Comparison of ENCODE assay signal across 12 cellular contexts in genomic region chr5:139525586-139526308, GRCh38. TPM values are rescaled to one million over a fixed set of nuclear protein-coding genes. Genes with fewer than 3 reads are reported as not detected.
DNase-seq lines count a peak whose midpoint lies in the region; ATAC-seq and TF ChIP-seq lines count a peak whose summit lies in the region.
"Not testable (repeated sequence)": the region's sequence is repeated elsewhere in the genome, so short reads cannot be mapped to it uniquely, and the experiment has no call there.
"Had no signal": no experiment of that assay in that cellular context is flagged by ENCODE, and none has a peak within 500 bp of the region (broad histone marks: within the 10 kb centered on the region; RNA-seq: fewer than 3 reads in every experiment).

No MANE protein-coding gene starts in this region.

- H3K9me3 Mint-ChIP-seq in CD4-positive, CD25-positive, alpha-beta regulatory T cell; activated B cell treated with CpG ODN at 0.5 μM for 24 hours: not testable (repeated sequence)

- H3K4me3 ChIP-seq in CD4-positive, CD25-positive, alpha-beta regulatory T cell (ENCODE audit: low read depth, low read length); mesenchymal stem cell (ENCODE audit: insufficient read depth in 1 of 2, low read depth in 1 of 2, low read length in 2 of 2): not testable (repeated sequence)
- H3K4me3 ChIP-seq in epithelial cell of proximal tubule (ENCODE audit: low read depth, low read length) = peak overlapping the region; percentile 76

- WGBS in mesenchymal stem cell = 86% methylated on average over 6 of the region's 12 CpGs

- H3K4me3 Mint-ChIP-seq in CD4-positive, CD25-positive, alpha-beta regulatory T cell = not testable (repeated sequence)
- H3K4me3 Mint-ChIP-seq in activated B cell treated with CpG ODN at 0.5 μM for 24 hours = peak overlapping the region; percentile 71

- not testable (repeated sequence) for H3K18ac ChIP-seq in mesenchymal stem cell (ENCODE audit: low read depth in 1 of 2, low read length in 2 of 2)

- peak overlapping the region; percentile 87 for H2BK5ac ChIP-seq in mesenchymal stem cell (ENCODE audit: low read depth, low read length, poor library complexity, severe bottlenecking)

- H2BK120ac ChIP-seq in mesenchymal stem cell (ENCODE audit: low read depth, low read length) = not testable (repeated sequence)

- H2BK15ac ChIP-seq in mesenchymal stem cell (ENCODE audit: low read depth, poor library complexity, severe bottlenecking) = not testable (repeated sequence)

- not testable (repeated sequence) for DNase-seq in CD4-positive, CD25-positive, alpha-beta regulatory T cell; activated B cell treated with CpG ODN at 0.5 μM for 24 hours; epithelial cell of proximal tubule (ENCODE audit: low read depth); mesenchymal stem cell
- peak; percentile 70 for DNase-seq in renal cortical epithelial cell (ENCODE audit: low read depth)

- H3K4me1 Mint-ChIP-seq in CD4-positive, CD25-positive, alpha-beta regulatory T cell = not testable (repeated sequence)
- peaks cover 43% of the 10 kb centered on the region for H3K4me1 Mint-ChIP-seq in activated B cell treated with CpG ODN at 0.5 μM for 24 hours

- H2AFZ ChIP-seq in mesenchymal stem cell (ENCODE audit: low read depth, low read length) = not testable (repeated sequence)

- H3K4me2 ChIP-seq in mesenchymal stem cell (ENCODE audit: low read length, poor library complexity, severe bottlenecking) = peak overlapping the region; percentile 49

- H3K4me1 ChIP-seq in CD4-positive, CD25-positive, alpha-beta regulatory T cell (ENCODE audit: control insufficient read depth, insufficient read depth, low read length, poor library complexity, severe bottlenecking) = not testable (repeated sequence)
- peaks cover 12% of the 10 kb centered on the region for H3K4me1 ChIP-seq in mesenchymal stem cell (ENCODE audit: control insufficient read depth, insufficient read depth, low read depth, low read length)

- ATAC-seq in CD4-positive, CD25-positive, alpha-beta regulatory T cell (ENCODE audit: low read depth in 2 of 2) = not testable (repeated sequence)
- ATAC-seq in GM18517 (IDR thresholded peaks at IDR 0.05; ENCODE audit: unreplicated experiment) (peak; percentile 54), GM21717 (IDR thresholded peaks at IDR 0.05; ENCODE audit: unreplicated experiment) (peak; percentile 21), HG03196 (IDR thresholded peaks at IDR 0.05; ENCODE audit: unreplicated experiment) (peak; percentile 39), activated B cell treated with CpG ODN at 0.5 μM for 24 hours (ENCODE audit: low read depth) (peak; percentile 38)

- not testable (repeated sequence) for H3K36me3 Mint-ChIP-seq in CD4-positive, CD25-positive, alpha-beta regulatory T cell; activated B cell treated with CpG ODN at 0.5 μM for 24 hours (ENCODE audit: low read depth)

- H4K8ac ChIP-seq in mesenchymal stem cell (ENCODE audit: low read length) = not testable (repeated sequence)

- not testable (repeated sequence) for H3K27me3 ChIP-seq in CD4-positive, CD25-positive, alpha-beta regulatory T cell (ENCODE audit: control insufficient read depth, insufficient read depth, low read length); mesenchymal stem cell (ENCODE audit: control insufficient read depth in 1 of 2, insufficient read depth in 1 of 2, low read length in 2 of 2)

- H3K27ac Mint-ChIP-seq in CD4-positive, CD25-positive, alpha-beta regulatory T cell = peak overlapping the region; percentile 11 to 56 (median 16)
- peak overlapping the region; percentile 91 for H3K27ac Mint-ChIP-seq in activated B cell treated with CpG ODN at 0.5 μM for 24 hours

- not testable (repeated sequence) for H3K23ac ChIP-seq in mesenchymal stem cell (ENCODE audit: low read length in 2 of 2)

- H2BK12ac ChIP-seq in mesenchymal stem cell (ENCODE audit: low read length in 2 of 2) = not testable (repeated sequence)

- not testable (repeated sequence) for H3K27ac ChIP-seq in CD4-positive, CD25-positive, alpha-beta regulatory T cell (ENCODE audit: insufficient read depth, low read length, poor library complexity, severe bottlenecking)
- H3K27ac ChIP-seq in mesenchymal stem cell (ENCODE audit: low read length, poor library complexity, severe bottlenecking) = peak overlapping the region; percentile 95

- not testable (repeated sequence) for H3K9ac ChIP-seq in mesenchymal stem cell (ENCODE audit: low read length)

- H3K14ac ChIP-seq in mesenchymal stem cell (ENCODE audit: low read length in 2 of 2) = not testable (repeated sequence)

- not testable (repeated sequence) for H3K36me3 ChIP-seq in CD4-positive, CD25-positive, alpha-beta regulatory T cell (ENCODE audit: control insufficient read depth, insufficient read depth, low read length); mesenchymal stem cell (ENCODE audit: control insufficient read depth in 1 of 2, insufficient read depth in 2 of 2, low read depth in 1 of 2, low read length in 2 of 2)

- CTCF ChIA-PET in activated B cell treated with CpG ODN at 0.5 μM for 24 hours (lab: Charles Lee) = interaction anchor here (1.3 to 1.4 kb wide), 2 partner anchors 18 to 48 kb away, joined by 4 read pairs; no protein-coding TSS in a partner anchor

- H3K9me3 ChIP-seq in CD4-positive, CD25-positive, alpha-beta regulatory T cell (ENCODE audit: control insufficient read depth in 2 of 2, low read length in 2 of 2); mesenchymal stem cell (ENCODE audit: control insufficient read depth, low read length): not testable (repeated sequence)

- intact Hi-C loops in activated B cell treated with CpG ODN at 0.5 μM for 24 hours (cut with micrococcal nuclease) = loop anchor here (1.0 kb wide), 1 partner anchor 36 kb away; the partner anchor contains the start of gene UBE2D2

- H3K27me3 Mint-ChIP-seq in CD4-positive, CD25-positive, alpha-beta regulatory T cell; activated B cell treated with CpG ODN at 0.5 μM for 24 hours: not testable (repeated sequence)

- not testable (repeated sequence) for H3K79me1 ChIP-seq in mesenchymal stem cell (replicated peaks; ENCODE audit: low read length, poor library complexity, severe bottlenecking)

- not testable (repeated sequence) for H2AK5ac ChIP-seq in mesenchymal stem cell (ENCODE audit: low read length, severe bottlenecking)

- not testable (repeated sequence) for TF ChIP-seq CTCF in activated B cell treated with CpG ODN at 0.5 μM for 24 hours (IDR thresholded peaks at IDR 0.05); epithelial cell of proximal tubule (conservative IDR thresholded peaks at IDR 0.05; ENCODE audit: low read depth, low read length)

- POLR2A ChIA-PET in activated B cell treated with CpG ODN at 0.5 μM for 24 hours (lab: Charles Lee) = interaction anchor here (0.6 to 5.8 kb wide), 5 partner anchors 19 to 126 kb away, joined by 3 to 37 read pairs (median 3); partner anchors contain the start of gene UBE2D2

- H4K91ac ChIP-seq in mesenchymal stem cell (ENCODE audit: low read length) = not testable (repeated sequence)

- H3K4ac ChIP-seq in mesenchymal stem cell (ENCODE audit: low read depth in 1 of 2, low read length in 2 of 2) = not testable (repeated sequence)

RNA-seq across cellular contexts. Expression of gene UBE2D2, which starts 35.4 kb away (rescaled TPM):
- total RNA-seq in CD4-positive, CD25-positive, alpha-beta regulatory T cell = 181 TPM
- polyA plus RNA-seq in CD4-positive, CD25-positive, alpha-beta regulatory T cell = 100 to 1,000 TPM; 330 to 376 (median 350) TPM
- 152 and 172 TPM in 2 replicates for total RNA-seq in activated B cell treated with CpG ODN at 0.5 μM for 24 hours
- total RNA-seq in epithelial cell of proximal tubule = 159 and 205 TPM in 2 replicates
- polyA plus RNA-seq in mesenchymal stem cell (2013, experiment 1 of 2) = 102 TPM
- 107 TPM for polyA plus RNA-seq in mesenchymal stem cell (2013, experiment 2 of 2)
- total RNA-seq in renal cortical epithelial cell = 78.2 and 86.7 TPM in 2 replicates

RNA-seq across cellular contexts. Expression of gene STING1, which starts 43.2 kb away (rescaled TPM):
- 295 TPM for total RNA-seq in CD4-positive, CD25-positive, alpha-beta regulatory T cell
- 100 to 1,000 TPM; 131 to 177 (median 158) TPM for polyA plus RNA-seq in CD4-positive, CD25-positive, alpha-beta regulatory T cell
- total RNA-seq in activated B cell treated with CpG ODN at 0.5 μM for 24 hours (0.91 and 1.1 TPM in 2 replicates), epithelial cell of proximal tubule (17.0 and 18.9 TPM in 2 replicates), renal cortical epithelial cell (12.4 and 15.5 TPM in 2 replicates)
- 63.5 TPM for polyA plus RNA-seq in mesenchymal stem cell (2013, experiment 1 of 2)
- polyA plus RNA-seq in mesenchymal stem cell (2013, experiment 2 of 2) = 59.7 TPM

RNA-seq across cellular contexts. Expression of gene SMIM33, which starts 54.9 kb away (rescaled TPM):
- total RNA-seq in CD4-positive, CD25-positive, alpha-beta regulatory T cell = 0.54 TPM
- polyA plus RNA-seq in CD4-positive, CD25-positive, alpha-beta regulatory T cell = 1 to 10 TPM in 1 of 4 donors, under 1 TPM in 3; 0.08 to 1.9 (median 0.73) TPM
- total RNA-seq in activated B cell treated with CpG ODN at 0.5 μM for 24 hours = not detected in 2 replicates
- total RNA-seq in epithelial cell of proximal tubule = not detected in 2 replicates
- not detected for polyA plus RNA-seq in mesenchymal stem cell (2013, experiment 1 of 2)
- polyA plus RNA-seq in mesenchymal stem cell (2013, experiment 2 of 2) = not detected
- not detected in 2 replicates for total RNA-seq in renal cortical epithelial cell
- total RNA-seq: gastroesophageal sphincter, LHCN-M2, NCI-H460, Right ventricle myocardium inferior had no signal

Comparison
In these comparisons a context has a peak if more than half of its experiments do, and no peak if none do; other contexts are left out.
1. RNA of gene STING1, which starts 43.2 kb away (total RNA-seq): 295 TPM in CD4-positive, CD25-positive, alpha-beta regulatory T cell (single experiment); 17.0 to 18.9 TPM in epithelial cell of proximal tubule, 12.4 to 15.5 TPM in renal cortical epithelial cell and 0.91 to 1.1 TPM in activated B cell treated with CpG ODN at 0.5 μM for 24 hours; every median in the first group is over 10 times any median in the second.